In the genomic region with DNA sequence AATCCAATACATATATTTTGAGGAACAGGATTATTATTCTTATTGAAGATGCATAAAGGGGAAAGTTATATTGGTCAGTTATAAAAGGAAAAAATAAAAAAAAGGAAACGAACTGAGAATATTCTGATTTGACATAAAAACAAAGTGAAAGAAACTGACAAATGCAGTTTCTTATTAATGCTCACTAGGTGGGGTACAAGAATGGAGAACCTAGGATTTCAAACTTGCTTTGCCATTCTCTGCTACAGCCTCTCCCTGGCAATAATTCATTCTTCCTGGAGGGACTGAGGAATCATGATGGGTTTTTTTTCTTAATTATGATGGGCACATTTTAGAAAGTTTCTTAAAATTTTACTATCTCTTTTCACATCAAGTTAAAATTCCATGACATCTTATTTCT, we compare ENCODE assay signal across 10 cellular contexts.
DNase-seq lines count a peak whose midpoint lies in the region; ATAC-seq and TF ChIP-seq lines count a peak whose summit lies in the region.
"Had no signal": no experiment of that assay in that cellular context is flagged by ENCODE, and none has a peak within 500 bp of the region (broad histone marks: within the 10 kb centered on the region; RNA-seq: fewer than 3 reads in every experiment).

No MANE protein-coding gene starts in this region.

- H3K4me3 Mint-ChIP-seq in MCF 10A (ENCODE audit: unreplicated experiment) = no peak overlapping the region

- H3K9me3 ChIP-seq in breast epithelium = no peaks in the 10 kb centered on the region
- no peaks in the 10 kb centered on the region for H3K9me3 ChIP-seq in adipocyte (ENCODE audit: control insufficient read depth, low read length)

- no peaks in the 10 kb centered on the region for H3K4me1 Mint-ChIP-seq in MCF 10A (ENCODE audit: insufficient read depth, unreplicated experiment)

- no peaks in the 10 kb centered on the region for H3K27me3 Mint-ChIP-seq in MCF 10A (ENCODE audit: insufficient read depth, unreplicated experiment)

- H3K27me3 ChIP-seq in breast epithelium (no peaks in the 10 kb centered on the region), adipocyte (replicated peaks; ENCODE audit: control insufficient read depth, insufficient read depth, low read length) (no peaks in the 10 kb centered on the region)

- TF ChIP-seq CTCF in MCF 10A (IDR thresholded peaks at IDR 0.05; ENCODE audit: unreplicated experiment) (peak; percentile 20), breast epithelium (IDR thresholded peaks at IDR 0.05) (no peak)

- no peaks in the 10 kb centered on the region for H3K36me3 ChIP-seq in breast epithelium
- no peaks in the 10 kb centered on the region for H3K36me3 ChIP-seq in adipocyte (ENCODE audit: control insufficient read depth, insufficient read depth, low read length, severe bottlenecking)

- no peak for TF ChIP-seq POLR2A in breast epithelium (IDR thresholded peaks at IDR 0.05)

- no peaks in the 10 kb centered on the region for H3K4me1 ChIP-seq in breast epithelium
- peaks cover 6% of the 10 kb centered on the region for H3K4me1 ChIP-seq in adipocyte (ENCODE audit: control insufficient read depth, insufficient read depth, low read length)

- DNase-seq in MCF 10A (ENCODE audit: unreplicated experiment) = peak; percentile 17
- no peak for DNase-seq in breast epithelium (ENCODE audit: low spot score in 2 of 2)
- DNase-seq in adipocyte (ENCODE audit: low read depth) = peak; percentile 24
- DNase-seq in left cardiac atrium = no peak
- DNase-seq in superior temporal gyrus (ENCODE audit: extremely low spot score) = peak; percentile 83
- DNase-seq in KBM-7 = no peak
- DNase-seq in AML-193 (lab: John Stamatoyannopoulos, UW) = no peak
- DNase-seq: GF-D8, NCI-H2081 had no signal

- no TSS peak for BruUV-seq in MCF 10A (replicated peaks; lab: Mats Ljungman, UMichigan)

- H3K9ac ChIP-seq in adipocyte (ENCODE audit: low read length) = peak overlapping the region; percentile 54

- CTCF ChIA-PET in MCF 10A (lab: Yijun Ruan, JAX) = no interaction called here

- no peaks in the 10 kb centered on the region for H3K36me3 Mint-ChIP-seq in MCF 10A (ENCODE audit: insufficient read depth, unreplicated experiment)

- peaks cover 8% of the 10 kb centered on the region for H3K9me3 Mint-ChIP-seq in MCF 10A (ENCODE audit: unreplicated experiment)

- no peak overlapping the region for H3K27ac ChIP-seq in breast epithelium

- intact Hi-C loops in MCF 10A (cut with micrococcal nuclease) (loop anchor here (1.0 to 10.0 kb wide), 3 partner anchors 149 to 388 kb away; no protein-coding TSS in a partner anchor), breast epithelium (cut with DNase I; ENCODE audit: low total_unique reads) (no loop called here), left cardiac atrium (cut with DNase I) (loop anchor here (2.0 to 10.0 kb wide), 2 partner anchors 150 kb away; no protein-coding TSS in a partner anchor)

- H3K4me3 ChIP-seq in breast epithelium (no peak overlapping the region), adipocyte (ENCODE audit: low read length) (peak overlapping the region; percentile 70)

- ATAC-seq in left cardiac atrium (peak; percentile 38 to 68), GM19351 (IDR thresholded peaks at IDR 0.05; ENCODE audit: unreplicated experiment) (no peak)

- no peak overlapping the region for H3K27ac Mint-ChIP-seq in MCF 10A (ENCODE audit: low read depth, unreplicated experiment)

- POLR2A ChIA-PET in MCF 10A (lab: Yijun Ruan, JAX) = no interaction called here

- in situ Hi-C loops in KBM-7 (cut with MboI; ENCODE audit: low pct_unique_long_range_greater_than_20kb, low sequenced_read_pairs) = no loop called here

Comparison
In these comparisons a context has a peak if more than half of its experiments do, and no peak if none do; other contexts are left out.
1. DNase-seq: peak in MCF 10A (single experiment), adipocyte (single experiment) and superior temporal gyrus (single experiment); none in breast epithelium (0 of 2), left cardiac atrium (single experiment), KBM-7 (single experiment) and AML-193 (0 of 2).